Comparison of ENCODE assay signal across 17 cellular contexts in the genomic region with DNA sequence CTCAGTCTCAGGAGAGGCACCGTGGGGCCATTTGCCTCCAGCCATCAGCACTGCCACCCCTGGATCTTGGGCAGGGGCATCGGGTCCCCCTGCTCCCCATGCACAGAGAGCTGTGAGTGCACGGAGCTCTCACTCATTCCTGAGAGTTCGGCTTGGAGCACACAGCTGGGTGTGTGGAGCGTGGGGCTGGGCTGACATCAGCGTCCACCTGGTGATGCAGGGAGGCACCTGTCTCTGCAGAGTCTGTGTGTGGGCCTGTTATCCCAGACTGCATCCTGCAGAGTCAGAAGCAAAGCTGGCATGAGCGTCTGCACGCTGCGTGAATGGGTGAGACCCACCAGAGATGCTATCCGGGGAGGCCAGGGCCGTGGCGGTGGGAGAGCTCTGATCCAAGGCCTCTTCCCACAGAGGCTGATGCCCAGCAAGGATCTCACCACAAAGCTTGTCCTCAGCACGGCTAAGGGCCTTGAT.
"Had no signal": no experiment of that assay in that cellular context is flagged by ENCODE, and none has a peak within 500 bp of the region (broad histone marks: within the 10 kb centered on the region; RNA-seq: fewer than 3 reads in every experiment).

No MANE protein-coding gene starts in this region.

- H3K27ac Mint-ChIP-seq: activated B cell treated with CpG ODN at 0.5 μM for 24 hours; activated naive CD8-positive, alpha-beta T cell treated with anti-CD3 and anti-CD28 coated beads, Interleukin-2, amount 10 ng/mL, durations not matched to agents 7 days and 5 days; activated T-helper 1 cell treated with anti-CD3 and anti-CD28 coated beads, Interleukin-12 subunit alpha, Interleukin-12 subunit beta, Interleukin-2, Interleukin-4 antibody, amounts not matched to agents 30 ng/mL and 10 ng/mL and 1 ng/mL, durations not matched to agents 14 hours and 24 hours and 36 hours had no signal

- H3K4me1 Mint-ChIP-seq: activated B cell treated with CpG ODN at 0.5 μM for 24 hours; activated naive CD8-positive, alpha-beta T cell treated with anti-CD3 and anti-CD28 coated beads, Interleukin-2, amount 10 ng/mL, durations not matched to agents 7 days and 5 days had no signal

- H3K4me3 Mint-ChIP-seq: activated B cell treated with CpG ODN at 0.5 μM for 24 hours; activated naive CD8-positive, alpha-beta T cell treated with anti-CD3 and anti-CD28 coated beads, Interleukin-2, amount 10 ng/mL, durations not matched to agents 7 days and 5 days; activated T-helper 1 cell treated with anti-CD3 and anti-CD28 coated beads, Interleukin-12 subunit alpha, Interleukin-12 subunit beta, Interleukin-2, Interleukin-4 antibody, amounts not matched to agents 30 ng/mL and 10 ng/mL and 1 ng/mL, durations not matched to agents 14 hours and 24 hours and 36 hours had no signal

- H3K27me3 ChIP-seq: right atrium auricular region, upper lobe of left lung had no signal

- H3K9me3 Mint-ChIP-seq: activated naive CD8-positive, alpha-beta T cell treated with anti-CD3 and anti-CD28 coated beads, Interleukin-2, amount 10 ng/mL, durations not matched to agents 7 days and 5 days had no signal

- H3K27ac ChIP-seq: right atrium auricular region, skin epidermis, suprapubic skin, upper lobe of left lung had no signal

- H3K36me3 Mint-ChIP-seq: activated naive CD8-positive, alpha-beta T cell treated with anti-CD3 and anti-CD28 coated beads, Interleukin-2, amount 10 ng/mL, durations not matched to agents 7 days and 5 days had no signal

- H3K36me3 ChIP-seq: right atrium auricular region, suprapubic skin, upper lobe of left lung had no signal

- H3K4me3 ChIP-seq: right atrium auricular region, skin epidermis, suprapubic skin, upper lobe of left lung had no signal

- ATAC-seq: left colon had no signal

- DNase-seq: activated B cell treated with CpG ODN at 0.5 μM for 24 hours; activated CD4-positive, alpha-beta T cell treated with anti-CD3 and anti-CD28 coated beads for 48 hours; activated CD8-positive, alpha-beta memory T cell treated with anti-CD3 and anti-CD28 coated beads for 24 hours; activated naive CD8-positive, alpha-beta T cell treated with anti-CD3 and anti-CD28 coated beads, Interleukin-2, amount 10 ng/mL, durations not matched to agents 7 days and 5 days; anterior cingulate cortex; cerebellar nuclear complex; dermis blood vessel endothelial cell; left colon; stimulated activated CD4-positive, alpha-beta T cell treated with anti-CD3 and anti-CD28 coated beads, Interleukin-15, amount 100 ng/mL, for 24 hours; stimulated activated CD4-positive, alpha-beta T cell treated with anti-CD3 and anti-CD28 coated beads, Interleukin-4, amount 100 ng/mL, for 1 hour; stimulated activated naive CD4-positive, alpha-beta T cell treated with Interleukin-2 at 50 U/mL for 16 hours; SW 1271 had no signal

- H3K9me3 ChIP-seq: suprapubic skin had no signal
